ENCODE assay signal across 2 cellular contexts in genomic region chr5:109365653-109366052, GRCh38.
A peak's percentile ranks its signal among the peaks of the same experiment; 100 is the strongest.
TF ChIP-seq lines count a peak whose summit lies in the region.

No MANE protein-coding gene starts in this region.

TF ChIP-seq in IMR-90, 13 proteins besides CTCF, POLR2A, EP300 and RAD21:
- TF ChIP-seq USF2 (IDR thresholded peaks at IDR 0.05; ENCODE audit: low read depth, low read length) (0 out of 2 replicates have a peak, but pooled peaks have one; percentile 22), BHLHE40 (IDR thresholded peaks at IDR 0.05; ENCODE audit: low read depth, low read length) (no peak)

TF ChIP-seq in K562, 482 proteins besides CTCF, POLR2A, EP300 and RAD21:
- TF ChIP-seq TFE3 (CRISPR knock-in tag; IDR thresholded peaks at IDR 0.05) (peak; percentile 83), PML (IDR thresholded peaks at IDR 0.05; ENCODE audit: low read length) (no peak)
